9 cellular contexts compared by ENCODE assay signal in the genomic region with DNA sequence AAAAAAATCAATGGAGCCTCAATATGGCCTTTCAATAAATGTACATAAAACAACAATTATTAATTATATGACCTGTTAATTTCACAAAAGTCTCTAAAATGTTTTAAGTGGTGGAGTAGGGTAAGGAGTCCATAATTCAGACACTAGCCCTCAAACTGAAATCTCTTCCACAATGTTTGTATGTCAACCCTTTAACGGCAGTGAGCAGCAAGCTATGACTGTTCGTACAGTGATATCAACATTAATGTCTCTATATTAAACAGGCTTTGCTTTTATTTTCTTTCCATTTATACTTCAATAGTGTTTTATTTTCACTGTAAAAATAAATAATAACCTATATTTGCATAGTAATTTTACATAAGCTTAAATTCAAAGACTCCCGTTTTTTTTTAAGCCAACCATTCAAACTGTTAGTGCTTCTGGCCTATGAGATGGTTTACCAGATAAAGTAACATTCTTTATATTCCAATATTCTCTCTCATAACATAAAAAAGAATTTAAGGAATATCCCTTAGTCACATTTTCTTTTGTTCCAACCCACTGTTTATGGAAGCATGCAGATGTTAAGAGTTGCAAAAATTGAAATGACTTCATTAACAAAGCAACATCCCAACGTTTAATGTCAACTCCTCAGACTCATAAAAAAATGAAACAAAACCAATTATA. TPM values are rescaled to one million over a fixed set of nuclear protein-coding genes. Genes with fewer than 3 reads are reported as not detected.
DNase-seq lines count a peak whose midpoint lies in the region; ATAC-seq and TF ChIP-seq lines count a peak whose summit lies in the region.
"Had no signal": no experiment of that assay in that cellular context is flagged by ENCODE, and none has a peak within 500 bp of the region (broad histone marks: within the 10 kb centered on the region; RNA-seq: fewer than 3 reads in every experiment).

No MANE protein-coding gene starts in this region.

- H3K4me1 Mint-ChIP-seq in activated T-helper 1 cell treated with anti-CD3 and anti-CD28 coated beads, Interleukin-12 subunit alpha, Interleukin-12 subunit beta, Interleukin-2, Interleukin-4 antibody, amounts not matched to agents 30 ng/mL and 10 ng/mL and 1 ng/mL, durations not matched to agents 14 hours and 24 hours and 36 hours (ENCODE audit: low read depth), result peaks cover 54% of the 10 kb centered on the region

- H3K4me3 Mint-ChIP-seq in activated T-helper 1 cell treated with anti-CD3 and anti-CD28 coated beads, Interleukin-12 subunit alpha, Interleukin-12 subunit beta, Interleukin-2, Interleukin-4 antibody, amounts not matched to agents 30 ng/mL and 10 ng/mL and 1 ng/mL, durations not matched to agents 14 hours and 24 hours and 36 hours, result peak overlapping the region; percentile 93

- TF ChIP-seq EP300 in SK-N-SH (IDR thresholded peaks at IDR 0.05; ENCODE audit: borderline replicate concordance in 1 of 2, low read depth in 1 of 2, low read length in 1 of 2), result no peak

- H3K4me1 ChIP-seq in SK-N-SH (ENCODE audit: control insufficient read depth in 1 of 2, insufficient read depth in 2 of 2, low read depth in 1 of 2, low read length in 1 of 2) (peaks cover 2 to 15% of the 10 kb centered on the region in 2 experiments; a peak in 2 of 4 replicates), iPS-18a (ENCODE audit: control insufficient read depth, low read depth, low read length) (peaks cover 38% of the 10 kb centered on the region), stomach smooth muscle (ENCODE audit: control insufficient read depth, insufficient read depth, low read length) (no peaks in the 10 kb centered on the region)

- peaks cover 27% of the 10 kb centered on the region for H3F3A ChIP-seq in SK-N-SH (replicated peaks; ENCODE audit: insufficient read depth)

- TF ChIP-seq RAD21 in SK-N-SH (IDR thresholded peaks at IDR 0.05; ENCODE audit: low read length), result no peak

- POLR2A ChIA-PET in SK-N-SH (lab: Yijun Ruan, JAX), result interaction anchor here (2.6 kb wide), 1 partner anchor 158 kb away, joined by 18 read pairs; no protein-coding TSS in a partner anchor

- peak overlapping the region; percentile 94 for H3K27ac Mint-ChIP-seq in activated T-helper 1 cell treated with anti-CD3 and anti-CD28 coated beads, Interleukin-12 subunit alpha, Interleukin-12 subunit beta, Interleukin-2, Interleukin-4 antibody, amounts not matched to agents 30 ng/mL and 10 ng/mL and 1 ng/mL, durations not matched to agents 14 hours and 24 hours and 36 hours

- H2AFZ ChIP-seq in SK-N-SH (ENCODE audit: low read depth), result no peak overlapping the region

- peaks cover 4% of the 10 kb centered on the region for H3K36me3 Mint-ChIP-seq in activated T-helper 1 cell treated with anti-CD3 and anti-CD28 coated beads, Interleukin-12 subunit alpha, Interleukin-12 subunit beta, Interleukin-2, Interleukin-4 antibody, amounts not matched to agents 30 ng/mL and 10 ng/mL and 1 ng/mL, durations not matched to agents 14 hours and 24 hours and 36 hours (ENCODE audit: low read depth)

- H3K36me3 ChIP-seq in SK-N-SH (replicated peaks in 1 of 2; ENCODE audit: control insufficient read depth in 1 of 2, insufficient read depth in 2 of 2, low read length in 1 of 2) (peaks cover 0 to 4% of the 10 kb centered on the region in 2 experiments), iPS-18a (ENCODE audit: control insufficient read depth, low read depth, low read length) (no peaks in the 10 kb centered on the region), stomach smooth muscle (ENCODE audit: control insufficient read depth in 2 of 2, insufficient read depth in 2 of 2, low read length in 2 of 2) (no peaks in the 10 kb centered on the region)

- DNase-seq in SK-N-SH (no peak), GM19238 (ENCODE audit: insufficient read length, low spot score) (no peak), mucosa of gallbladder (ENCODE audit: low spot score) (no peak)
- DNase-seq in activated T-helper 1 cell treated with anti-CD3 and anti-CD28 coated beads, Interleukin-12 subunit alpha, Interleukin-12 subunit beta, Interleukin-2, Interleukin-4 antibody, amounts not matched to agents 30 ng/mL and 10 ng/mL and 1 ng/mL, durations not matched to agents 14 hours and 24 hours and 36 hours (ENCODE audit: low spot score), result no peak
- no peak for DNase-seq in stimulated activated naive CD4-positive, alpha-beta T cell (lab: John Stamatoyannopoulos, UW)
- DNase-seq: SW 1271 had no signal

- CTCF ChIA-PET in SK-N-SH (lab: Yijun Ruan, JAX), result interaction anchor here (0.8 to 4.1 kb wide), 3 partner anchors 12 to 400 kb away, joined by 3 to 33 read pairs (median 5); no protein-coding TSS in a partner anchor

- 29% methylated on average over 4 of the region's 4 CpGs for WGBS in SK-N-SH (ENCODE audit: low lambda C conversion rate)

- peak overlapping the region; percentile 93 to 97; a peak in 3 of 4 replicates for H3K27ac ChIP-seq in SK-N-SH (ENCODE audit: low read depth in 2 of 2, low read length in 1 of 2)
- H3K27ac ChIP-seq in iPS-18a (ENCODE audit: low read length), result no peak overlapping the region
- H3K27ac ChIP-seq in stomach smooth muscle (ENCODE audit: low read length), result peak overlapping the region; percentile 95

- H3K4me3 ChIP-seq in SK-N-SH (ENCODE audit: low read depth in 2 of 2, low read length in 1 of 2) (peak overlapping the region; percentile 88 to 90; a peak in 3 of 4 replicates), iPS-18a (ENCODE audit: low read length) (peak overlapping the region; percentile 73), stomach smooth muscle (ENCODE audit: low read length in 2 of 2) (peak overlapping the region; percentile 89 to 98)

- H3K4me2 ChIP-seq in SK-N-SH, result peak overlapping the region; percentile 81

- no peak for TF ChIP-seq CTCF in SK-N-SH (IDR thresholded peaks at IDR 0.05)

- H3K9me3 ChIP-seq in SK-N-SH, result no peaks in the 10 kb centered on the region
- no peaks in the 10 kb centered on the region for H3K9me3 ChIP-seq in iPS-18a (ENCODE audit: control insufficient read depth, low read depth, low read length)
- no peaks in the 10 kb centered on the region for H3K9me3 ChIP-seq in stomach smooth muscle (ENCODE audit: control insufficient read depth in 2 of 2, low read length in 2 of 2)

- H3K27me3 Mint-ChIP-seq in activated T-helper 1 cell treated with anti-CD3 and anti-CD28 coated beads, Interleukin-12 subunit alpha, Interleukin-12 subunit beta, Interleukin-2, Interleukin-4 antibody, amounts not matched to agents 30 ng/mL and 10 ng/mL and 1 ng/mL, durations not matched to agents 14 hours and 24 hours and 36 hours (ENCODE audit: insufficient read depth), result no peaks in the 10 kb centered on the region

- H3K9ac ChIP-seq in SK-N-SH, result peak overlapping the region; percentile 95
- H3K9ac ChIP-seq in iPS-18a (ENCODE audit: low read length), result no peak overlapping the region
- peak overlapping the region; percentile 92 to 99 for H3K9ac ChIP-seq in stomach smooth muscle (ENCODE audit: low read length in 2 of 2)

- intact Hi-C loops in activated T-helper 1 cell treated with anti-CD3 and anti-CD28 coated beads, Interleukin-12 subunit alpha, Interleukin-12 subunit beta, Interleukin-2, Interleukin-4 antibody, amounts not matched to agents 30 ng/mL and 10 ng/mL and 1 ng/mL, durations not matched to agents 14 hours and 24 hours and 36 hours (cut with micrococcal nuclease), result loop anchor here (1.0 to 5.0 kb wide), 5 partner anchors 11 to 199 kb away; no protein-coding TSS in a partner anchor

- no peaks in the 10 kb centered on the region for H3K9me2 ChIP-seq in SK-N-SH

- peaks cover 47% of the 10 kb centered on the region for H4K20me1 ChIP-seq in SK-N-SH (ENCODE audit: insufficient read depth)

- peaks cover 67% of the 10 kb centered on the region for H3K79me2 ChIP-seq in SK-N-SH (ENCODE audit: insufficient read depth)

- no peaks in the 10 kb centered on the region for H3K9me3 Mint-ChIP-seq in activated T-helper 1 cell treated with anti-CD3 and anti-CD28 coated beads, Interleukin-12 subunit alpha, Interleukin-12 subunit beta, Interleukin-2, Interleukin-4 antibody, amounts not matched to agents 30 ng/mL and 10 ng/mL and 1 ng/mL, durations not matched to agents 14 hours and 24 hours and 36 hours

- H3K27me3 ChIP-seq in SK-N-SH (ENCODE audit: insufficient read depth), result no peaks in the 10 kb centered on the region
- peaks cover 7% of the 10 kb centered on the region for H3K27me3 ChIP-seq in iPS-18a (ENCODE audit: control insufficient read depth, insufficient read depth, low read length)
- no peaks in the 10 kb centered on the region for H3K27me3 ChIP-seq in stomach smooth muscle (ENCODE audit: control insufficient read depth in 1 of 2, insufficient read depth in 2 of 2, low read length in 2 of 2)

- no peak for ATAC-seq in SK-N-SH treated with all-trans-retinoic acid at 6 μM for 48 hours

TF ChIP-seq in SK-N-SH, 30 proteins besides CTCF, POLR2A, EP300 and RAD21 (continues in another document):
- TF ChIP-seq NFIC (IDR thresholded peaks at IDR 0.05; ENCODE audit: borderline replicate concordance) (no peak), TAF1 (IDR thresholded peaks at IDR 0.05; ENCODE audit: borderline replicate concordance, low read depth, low read length) (no peak), FOXJ3 (CRISPR knock-in tag; IDR thresholded peaks at IDR 0.05) (no peak)

TF ChIP-seq in SK-N-SH treated with all-trans-retinoic acid at 6 μM for 48 hours, 23 proteins besides CTCF, POLR2A, EP300 and RAD21:
- TF ChIP-seq ZNF70 (CRISPR knock-in tag; IDR thresholded peaks at IDR 0.05) (no peak), ZNF8 (CRISPR knock-in tag; IDR thresholded peaks at IDR 0.05) (no peak), PPARA (CRISPR knock-in tag; IDR thresholded peaks at IDR 0.05; ENCODE audit: borderline replicate concordance) (no peak)

RNA-seq across cellular contexts. Expression of a gene that starts 2.4 kb away (rescaled TPM):
- 11.7 and 12.4 TPM in 2 replicates for polyA plus RNA-seq in SK-N-SH (2012; rRNA removed)
- polyA plus RNA-seq in SK-N-SH (2012; cell fraction: cytosol; rRNA removed), result 14.0 and 16.6 TPM in 2 replicates
- 12.6 and 24.0 TPM in 2 replicates for polyA plus RNA-seq in SK-N-SH (2012; cell fraction: nucleus; rRNA removed)
- total RNA-seq in activated T-helper 1 cell treated with anti-CD3 and anti-CD28 coated beads, Interleukin-12 subunit alpha, Interleukin-12 subunit beta, Interleukin-2, Interleukin-4 antibody, amounts not matched to agents 30 ng/mL and 10 ng/mL and 1 ng/mL, durations not matched to agents 14 hours and 24 hours and 36 hours, result 32.4 and 37.1 TPM in 2 replicates
- total RNA-seq in mucosa of gallbladder, result 25.4 TPM
